14 cellular contexts compared by ENCODE assay signal in genomic region chr2:196225213-196225612, GRCh38. TPM values are rescaled to one million over a fixed set of nuclear protein-coding genes. Genes with fewer than 3 reads are reported as not detected.
A peak's percentile ranks its signal among the peaks of the same experiment; 100 is the strongest.
DNase-seq lines count a peak whose midpoint lies in the region; ATAC-seq, FAIRE-seq and TF ChIP-seq lines count a peak whose summit lies in the region.
"Had no signal": no experiment of that assay in that cellular context is flagged by ENCODE, and none has a peak within 500 bp of the region (broad histone marks: within the 10 kb centered on the region; RNA-seq: fewer than 3 reads in every experiment).

No MANE protein-coding gene starts in this region.

- H3K36me3 ChIP-seq in bronchial epithelial cell (ENCODE audit: control insufficient read depth, insufficient read depth, low read length) (no peaks in the 10 kb centered on the region), skeletal muscle satellite cell (ENCODE audit: insufficient read depth, low read length) (no peaks in the 10 kb centered on the region), thyroid gland (no peaks in the 10 kb centered on the region)
- H3K36me3 ChIP-seq: tibial artery had no signal

- WGBS in thyroid gland, 2 donors, result 68 to 76% methylated on average over 1 of the region's 1 CpG

- no peak for DNase-seq in activated CD8-positive, alpha-beta memory T cell treated with anti-CD3 and anti-CD28 coated beads, Interleukin-2, amount 10 ng/mL, durations not matched to agents 7 days and 5 days
- no peak for DNase-seq in activated CD8-positive, alpha-beta memory T cell treated with anti-CD3 and anti-CD28 coated beads for 24 hours
- no peak for DNase-seq in RCC 7860 (ENCODE audit: low spot score)
- peak; percentile 65 for DNase-seq in bronchial epithelial cell (ENCODE audit: low read depth)
- no peak for DNase-seq in NCI-H146 (lab: John Stamatoyannopoulos, UW)
- no peak for DNase-seq in HUDEP-2 (lab: John Stamatoyannopoulos, UW; ENCODE audit: unreplicated experiment in 76 of 76)
- DNase-seq in thyroid gland, result no peak
- DNase-seq: 8988T; activated CD4-positive, alpha-beta T cell treated with anti-CD3 and anti-CD28 coated beads, Interleukin-2, amount 50 U/mL, for 48 hours; glutamatergic neuron; tibial artery had no signal

- H3K4me3 ChIP-seq in bronchial epithelial cell (ENCODE audit: low read depth, low read length), result no peak overlapping the region
- H3K4me3 ChIP-seq in skeletal muscle satellite cell (ENCODE audit: low read length), result peak overlapping the region; percentile 29
- H3K4me3 ChIP-seq in thyroid gland (replicated peaks in 1 of 3), result no peak overlapping the region
- H3K4me3 ChIP-seq: skin epidermis, tibial artery had no signal

- H3K36me3 Mint-ChIP-seq in activated CD8-positive, alpha-beta memory T cell treated with anti-CD3 and anti-CD28 coated beads, Interleukin-2, amount 10 ng/mL, durations not matched to agents 7 days and 5 days, result peaks cover 56% of the 10 kb centered on the region

- H3K9me3 Mint-ChIP-seq in activated CD8-positive, alpha-beta memory T cell treated with anti-CD3 and anti-CD28 coated beads, Interleukin-2, amount 10 ng/mL, durations not matched to agents 7 days and 5 days (ENCODE audit: low read depth), result peaks cover 6% of the 10 kb centered on the region

- H3K4me1 Mint-ChIP-seq in activated CD8-positive, alpha-beta memory T cell treated with anti-CD3 and anti-CD28 coated beads, Interleukin-2, amount 10 ng/mL, durations not matched to agents 7 days and 5 days, result peaks cover 70% of the 10 kb centered on the region

- H3K9ac ChIP-seq in skeletal muscle satellite cell (ENCODE audit: low read depth, low read length), result peak overlapping the region; percentile 59

- intact Hi-C loops in thyroid gland (cut with DNase I), result no loop called here

- H3K4me2 ChIP-seq in skeletal muscle satellite cell (ENCODE audit: low read length), result peak overlapping the region; percentile 49

- no peak for TF ChIP-seq POLR2A in thyroid gland (IDR thresholded peaks at IDR 0.05)

- FAIRE-seq in RCC 7860 (lab: Jason Lieb, UNC) (peak; percentile 72), bronchial epithelial cell (lab: Jason Lieb, UNC) (no peak)

- no peak overlapping the region for H3K27ac ChIP-seq in thyroid gland
- H3K27ac ChIP-seq: tibial artery had no signal

- ATAC-seq in activated CD8-positive, alpha-beta memory T cell treated with anti-CD3 and anti-CD28 coated beads, Interleukin-2, amount 10 ng/mL, durations not matched to agents 7 days and 5 days, result no peak

- CTCF ChIA-PET in activated CD8-positive, alpha-beta memory T cell treated with anti-CD3 and anti-CD28 coated beads, Interleukin-2, amount 10 ng/mL, durations not matched to agents 7 days and 5 days (lab: Charles Lee), result interaction anchor here (1.0 to 1.6 kb wide), 2 partner anchors 8 to 30 kb away, joined by 3 to 7 read pairs; no protein-coding TSS in a partner anchor

- H3K4me1 ChIP-seq in skeletal muscle satellite cell (ENCODE audit: control insufficient read depth, insufficient read depth, low read length) (peaks cover 39% of the 10 kb centered on the region), thyroid gland (no peaks in the 10 kb centered on the region)

- H3K9me3 ChIP-seq in skeletal muscle satellite cell (replicated peaks; ENCODE audit: low read length) (no peaks in the 10 kb centered on the region), thyroid gland (no peaks in the 10 kb centered on the region)
- H3K9me3 ChIP-seq: tibial artery had no signal

- H3K27me3 ChIP-seq in bronchial epithelial cell (ENCODE audit: control insufficient read depth, insufficient read depth, low read length) (no peaks in the 10 kb centered on the region), skeletal muscle satellite cell (ENCODE audit: control insufficient read depth, insufficient read depth, low read length) (no peaks in the 10 kb centered on the region), thyroid gland (no peaks in the 10 kb centered on the region)
- H3K27me3 ChIP-seq: tibial artery had no signal

- no peak for TF ChIP-seq CTCF in bronchial epithelial cell (IDR thresholded peaks at IDR 0.05; ENCODE audit: insufficient read depth, low read length, severe bottlenecking)
- TF ChIP-seq CTCF in thyroid gland (IDR thresholded peaks at IDR 0.05), result no peak

- H3K27me3 Mint-ChIP-seq in activated CD8-positive, alpha-beta memory T cell treated with anti-CD3 and anti-CD28 coated beads, Interleukin-2, amount 10 ng/mL, durations not matched to agents 7 days and 5 days, result no peaks in the 10 kb centered on the region

- peak overlapping the region; percentile 79 for H3K27ac Mint-ChIP-seq in activated CD8-positive, alpha-beta memory T cell treated with anti-CD3 and anti-CD28 coated beads, Interleukin-2, amount 10 ng/mL, durations not matched to agents 7 days and 5 days
- H3K27ac Mint-ChIP-seq: T-helper 1 cell treated with Interleukin-12 subunit alpha and Interleukin-12 subunit beta and Interleukin-4 antibody, amounts not matched to agents 30 μg/mL and 1 μg/mL, for 36 hours had no signal

- peak overlapping the region; percentile 30 for H3K4me3 Mint-ChIP-seq in activated CD8-positive, alpha-beta memory T cell treated with anti-CD3 and anti-CD28 coated beads, Interleukin-2, amount 10 ng/mL, durations not matched to agents 7 days and 5 days
- H3K4me3 Mint-ChIP-seq: T-helper 1 cell treated with Interleukin-12 subunit alpha and Interleukin-12 subunit beta and Interleukin-4 antibody, amounts not matched to agents 30 μg/mL and 1 μg/mL, for 36 hours had no signal

RNA-seq across cellular contexts. Expression of gene STK17B, which starts 53.8 kb away (rescaled TPM):
- total RNA-seq in activated CD8-positive, alpha-beta memory T cell treated with anti-CD3 and anti-CD28 coated beads, Interleukin-2, amount 10 ng/mL, durations not matched to agents 7 days and 5 days, result 100 to 1,000 TPM; 389 to 511 TPM
- total RNA-seq in bronchial epithelial cell (44.2 and 51.6 TPM in 2 replicates), thyroid gland (10 to 100 TPM; 19.4 to 86.9 (median 33.9) TPM)
- 22.5 and 23.3 TPM in 2 replicates for total RNA-seq in skeletal muscle satellite cell (2012; rRNA removed)
